25 cellular contexts compared by ENCODE assay signal in genomic region chr1:9422921-9423505, GRCh38.
DNase-seq lines count a peak whose midpoint lies in the region; ATAC-seq, FAIRE-seq and TF ChIP-seq lines count a peak whose summit lies in the region.
"Had no signal": no experiment of that assay in that cellular context is flagged by ENCODE, and none has a peak within 500 bp of the region (broad histone marks: within the 10 kb centered on the region; RNA-seq: fewer than 3 reads in every experiment).

No MANE protein-coding gene starts in this region.

- H3F3A ChIP-seq in GM23338 (replicated peaks; ENCODE audit: low read depth), result no peaks in the 10 kb centered on the region

- no peaks in the 10 kb centered on the region for H3K36me3 ChIP-seq in BLaER1 treated with 17β-estradiol and CSF1 and Interleukin-3, amounts not matched to agents 10 nM and 100 nM
- H3K36me3 ChIP-seq in GM23338 (ENCODE audit: insufficient read depth) (no peaks in the 10 kb centered on the region), mesendoderm (ENCODE audit: control insufficient read depth, insufficient read depth, low read length) (no peaks in the 10 kb centered on the region), colonic mucosa (no peaks in the 10 kb centered on the region), small intestine (ENCODE audit: control insufficient read depth in 2 of 2, insufficient read depth in 2 of 2, low read length in 2 of 2) (no peaks in the 10 kb centered on the region)
- H3K36me3 ChIP-seq: BE2C, brain microvascular endothelial cell, left lung had no signal

- no peak overlapping the region for H2BK5ac ChIP-seq in mesendoderm (ENCODE audit: low read length)

- no peak overlapping the region for H4K8ac ChIP-seq in mesendoderm (ENCODE audit: low read depth, low read length)

- H3K9me2 ChIP-seq in GM23338 (ENCODE audit: insufficient read depth), result no peaks in the 10 kb centered on the region

- no peak for ATAC-seq in GM23338
- ATAC-seq: A549, left lung had no signal

- H3K18ac ChIP-seq in mesendoderm (ENCODE audit: low read length), result no peak overlapping the region

- TF ChIP-seq CTCF in GM23338 (conservative IDR thresholded peaks at IDR 0.05; ENCODE audit: low read depth in 2 of 2) (no peak), colonic mucosa (IDR thresholded peaks at IDR 0.05) (no peak), progenitor cell of endocrine pancreas (IDR thresholded peaks at IDR 0.05; ENCODE audit: unreplicated experiment) (no peak)

- peaks cover 6 to 27% (median 19%) of the 10 kb centered on the region in 11 experiments; a peak in 18 of 22 replicates for H3K27me3 ChIP-seq in BLaER1 treated with 17β-estradiol and CSF1 and Interleukin-3, amounts not matched to agents 10 nM and 100 nM
- no peaks in the 10 kb centered on the region for H3K27me3 ChIP-seq in GM23338 (ENCODE audit: insufficient read depth)
- H3K27me3 ChIP-seq in mesendoderm (ENCODE audit: insufficient read depth, low read length, poor library complexity), result no peaks in the 10 kb centered on the region
- no peaks in the 10 kb centered on the region for H3K27me3 ChIP-seq in colonic mucosa
- no peaks in the 10 kb centered on the region for H3K27me3 ChIP-seq in small intestine (ENCODE audit: control insufficient read depth in 2 of 2, insufficient read depth in 2 of 2, low read length in 2 of 2)
- H3K27me3 ChIP-seq: BE2C, left lung had no signal

- H2AFZ ChIP-seq in GM23338, result peak overlapping the region; percentile 74; the same call in 1 of the 2 replicates

- DNase-seq in GM23338 (ENCODE audit: low spot score) (no peak), NCI-H69 (lab: John Stamatoyannopoulos, UW) (peak; percentile 31), mesendoderm (no peak), colonic mucosa (no peak), small intestine (no peak), progenitor cell of endocrine pancreas (ENCODE audit: low spot score, unreplicated experiment) (no peak), DMS114 treated with DMSO at 0.1 percent for 48 hours (lab: John Stamatoyannopoulos, UW; ENCODE audit: unreplicated experiment) (no peak)
- DNase-seq: activated CD4-positive, alpha-beta T cell treated with anti-CD3 and anti-CD28 coated beads, Interleukin-2, amount 50 U/mL, for 48 hours; activated CD4-positive, CD25-positive, alpha-beta regulatory T cell; activated CD8-positive, alpha-beta memory T cell treated with anti-CD3 and anti-CD28 coated beads, Interleukin-2, amount 50 U/mL, for 4 hours; activated naive CD4-positive, alpha-beta T cell treated with anti-CD3 and anti-CD28 coated beads, Interleukin-2, amount 10 ng/mL, durations not matched to agents 7 days and 5 days; amniotic stem cell; BE2C; brain microvascular endothelial cell; DMS79 treated with DMSO at 0.1 percent for 48 hours; left lung; mesenchymal stem cell; NCI-H1048; NCI-H187 treated with DMSO at 0.1 percent for 48 hours; nucleus accumbens; OCI-M1 had no signal

- FAIRE-seq in small intestine (lab: Jason Lieb, UNC), result no peak
- FAIRE-seq: A549 had no signal

- peaks cover 6 to 13% (median 8%) of the 10 kb centered on the region in 11 experiments; a peak in 19 of 22 replicates for H3K9me3 ChIP-seq in BLaER1 treated with 17β-estradiol and CSF1 and Interleukin-3, amounts not matched to agents 10 nM and 100 nM (replicated peaks in 1 of 11)
- no peaks in the 10 kb centered on the region for H3K9me3 ChIP-seq in colonic mucosa
- H3K9me3 ChIP-seq in small intestine (ENCODE audit: control insufficient read depth, low read depth), result no peaks in the 10 kb centered on the region
- H3K9me3 ChIP-seq: A549, BE2C, left lung had no signal

- no peaks in the 10 kb centered on the region for H4K20me1 ChIP-seq in BLaER1 treated with 17β-estradiol and CSF1 and Interleukin-3, amounts not matched to agents 10 nM and 100 nM
- H4K20me1 ChIP-seq in GM23338 (replicated peaks; ENCODE audit: insufficient read depth), result no peaks in the 10 kb centered on the region

- H4K5ac ChIP-seq in mesendoderm (ENCODE audit: low read length), result no peak overlapping the region

- WGBS in mesendoderm (ENCODE audit: extremely low coverage, insufficient coverage, low lambda C conversion rate), result no CpG with 5 or more reads among the region's 12 CpGs
- WGBS in small intestine, 3 donors, result 81 to 93% (median 90%) methylated on average over 12 of the region's 12 CpGs

- H3K9ac ChIP-seq in BLaER1 treated with 17β-estradiol and CSF1 and Interleukin-3, amounts not matched to agents 10 nM and 100 nM, result peak overlapping the region in 1 of 11 experiments; percentile 34; a peak in 1 of 22 replicates
- no peak overlapping the region for H3K9ac ChIP-seq in mesendoderm (ENCODE audit: low read length)
- H3K9ac ChIP-seq in colonic mucosa (ENCODE audit: low read depth in 2 of 2, low read length in 2 of 2), result no peak overlapping the region

- H3K4me3 ChIP-seq in BLaER1 treated with 17β-estradiol and CSF1 and Interleukin-3, amounts not matched to agents 10 nM and 100 nM, result no peak overlapping the region
- H3K4me3 ChIP-seq in GM23338 (no peak overlapping the region), mesendoderm (ENCODE audit: low read length) (no peak overlapping the region), colonic mucosa (no peak overlapping the region), small intestine (ENCODE audit: low read depth in 1 of 2, low read length in 2 of 2) (no peak overlapping the region)
- H3K4me3 ChIP-seq: A549, left lung, skin epidermis had no signal

- peak overlapping the region; percentile 10 to 90 (median 75); a peak in 20 of 22 replicates for H3K4me2 ChIP-seq in BLaER1 treated with 17β-estradiol and CSF1 and Interleukin-3, amounts not matched to agents 10 nM and 100 nM
- H3K4me2 ChIP-seq in GM23338, result no peak overlapping the region
- no peak overlapping the region for H3K4me2 ChIP-seq in mesendoderm (ENCODE audit: low read length)
- H3K4me2 ChIP-seq: A549 had no signal

- H3K27ac ChIP-seq in BLaER1 treated with 17β-estradiol and CSF1 and Interleukin-3, amounts not matched to agents 10 nM and 100 nM, result peak overlapping the region in 4 of 11 experiments; percentile 13 to 50 (median 30); a peak in 7 of 22 replicates
- H3K27ac ChIP-seq in GM23338 (ENCODE audit: low read depth) (no peak overlapping the region), mesendoderm (ENCODE audit: low read depth, low read length) (no peak overlapping the region), colonic mucosa (no peak overlapping the region), small intestine (ENCODE audit: low read depth in 1 of 2, low read length in 1 of 2) (no peak overlapping the region)
- H3K27ac ChIP-seq: A549, brain microvascular endothelial cell, left lung, skin epidermis had no signal

- no peak overlapping the region for H3K56ac ChIP-seq in mesendoderm (ENCODE audit: low read length)

- H3K4me1 Mint-ChIP-seq in GM23338, result peaks cover 11% of the 10 kb centered on the region; the same call in 2 of the 3 replicates
- no peaks in the 10 kb centered on the region for H3K4me1 Mint-ChIP-seq in progenitor cell of endocrine pancreas (ENCODE audit: low read depth)

- H3K4ac ChIP-seq in mesendoderm (ENCODE audit: low read depth, low read length), result no peak overlapping the region

- no peaks in the 10 kb centered on the region for H3K36me3 Mint-ChIP-seq in GM23338 (ENCODE audit: low read depth)
- H3K36me3 Mint-ChIP-seq in progenitor cell of endocrine pancreas (ENCODE audit: insufficient read depth), result no peaks in the 10 kb centered on the region
- H3K36me3 Mint-ChIP-seq: activated naive CD4-positive, alpha-beta T cell treated with anti-CD3 and anti-CD28 coated beads, Interleukin-2, amount 10 ng/mL, durations not matched to agents 7 days and 5 days had no signal

- H2BK120ac ChIP-seq in mesendoderm (ENCODE audit: low read depth, low read length), result no peak overlapping the region

- peaks cover 58 to 99% (median 97%) of the 10 kb centered on the region in 10 experiments for H3K4me1 ChIP-seq in BLaER1 treated with 17β-estradiol and CSF1 and Interleukin-3, amounts not matched to agents 10 nM and 100 nM
- H3K4me1 ChIP-seq in GM23338 (ENCODE audit: insufficient read depth) (no peaks in the 10 kb centered on the region; the same call in 1 of the 2 replicates), mesendoderm (ENCODE audit: control insufficient read depth, low read depth, low read length) (no peaks in the 10 kb centered on the region), colonic mucosa (no peaks in the 10 kb centered on the region), small intestine (ENCODE audit: control insufficient read depth in 2 of 2, insufficient read depth in 1 of 2, low read depth in 1 of 2, low read length in 1 of 2) (no peaks in the 10 kb centered on the region)
- H3K4me1 ChIP-seq: A549, BE2C had no signal

- no peaks in the 10 kb centered on the region for H3K79me2 ChIP-seq in GM23338 (replicated peaks; ENCODE audit: insufficient read depth)
- no peaks in the 10 kb centered on the region for H3K79me2 ChIP-seq in mesendoderm (ENCODE audit: control insufficient read depth, insufficient read depth, low read length)

- no peak overlapping the region for H2AK5ac ChIP-seq in mesendoderm (ENCODE audit: low read length)

- intact Hi-C loops in colonic mucosa (cut with DNase I), result no loop called here

- H3K23ac ChIP-seq in mesendoderm (ENCODE audit: low read length), result peak overlapping the region; percentile 17

- H3K4me3 Mint-ChIP-seq in GM23338 (no peak overlapping the region), progenitor cell of endocrine pancreas (ENCODE audit: low read depth) (no peak overlapping the region)
- H3K4me3 Mint-ChIP-seq: activated naive CD4-positive, alpha-beta T cell treated with anti-CD3 and anti-CD28 coated beads, Interleukin-2, amount 10 ng/mL, durations not matched to agents 7 days and 5 days; stimulated activated naive CD8-positive, alpha-beta T cell treated with anti-CD3 and anti-CD28 coated beads, Interleukin-15, Interleukin-2, amounts not matched to agents 100 ng/mL and 50 ng/mL, for 24 hours had no signal

- H3K9me3 Mint-ChIP-seq in GM23338 (no peaks in the 10 kb centered on the region), progenitor cell of endocrine pancreas (ENCODE audit: low read depth) (no peaks in the 10 kb centered on the region)
- H3K9me3 Mint-ChIP-seq: activated naive CD4-positive, alpha-beta T cell treated with anti-CD3 and anti-CD28 coated beads, Interleukin-2, amount 10 ng/mL, durations not matched to agents 7 days and 5 days; stimulated activated naive CD8-positive, alpha-beta T cell treated with anti-CD3 and anti-CD28 coated beads, Interleukin-15, Interleukin-2, amounts not matched to agents 100 ng/mL and 50 ng/mL, for 24 hours had no signal

- H3K79me1 ChIP-seq in mesendoderm (ENCODE audit: low read length), result no peaks in the 10 kb centered on the region

- H3K27ac Mint-ChIP-seq in GM23338, result no peak overlapping the region
- H3K27ac Mint-ChIP-seq in progenitor cell of endocrine pancreas, result no peak overlapping the region
- H3K27ac Mint-ChIP-seq: activated naive CD4-positive, alpha-beta T cell treated with anti-CD3 and anti-CD28 coated beads, Interleukin-2, amount 10 ng/mL, durations not matched to agents 7 days and 5 days; stimulated activated naive CD8-positive, alpha-beta T cell treated with anti-CD3 and anti-CD28 coated beads, Interleukin-15, Interleukin-2, amounts not matched to agents 100 ng/mL and 50 ng/mL, for 24 hours had no signal

- H3K27me3 Mint-ChIP-seq in GM23338 (ENCODE audit: insufficient read depth, low read depth, poor library complexity) (no peaks in the 10 kb centered on the region), progenitor cell of endocrine pancreas (peaks cover 6% of the 10 kb centered on the region)

- no peak overlapping the region for H2BK15ac ChIP-seq in mesendoderm (replicated peaks; ENCODE audit: low read depth)

TF ChIP-seq in GM23338, 12 proteins besides CTCF, POLR2A, EP300 and RAD21 (continues in another document):
- TF ChIP-seq STAT1 (IDR thresholded peaks at IDR 0.05; ENCODE audit: unreplicated experiment), result no peak

Comparison
In these comparisons a context has a peak if more than half of its experiments do, and no peak if none do; other contexts are left out.
1. H3K4me2 ChIP-seq: peak in BLaER1 treated with 17β-estradiol and CSF1 and Interleukin-3, amounts not matched to agents 10 nM and 100 nM (11 of 11); none in GM23338 (single experiment) and mesendoderm (single experiment).